Comparison of ENCODE assay signal across 1 cellular context in genomic region chr1:218804014-218804785, GRCh38.
TF ChIP-seq lines count a peak whose summit lies in the region.

No MANE protein-coding gene starts in this region.

TF ChIP-seq in IMR-90, 13 proteins besides CTCF, POLR2A, EP300 and RAD21:
- no peak for TF ChIP-seq MXI1 (IDR thresholded peaks at IDR 0.05; ENCODE audit: borderline replicate concordance, low read depth, low read length)
- TF ChIP-seq ELK1 (IDR thresholded peaks at IDR 0.05; ENCODE audit: borderline replicate concordance, low read depth, low read length), result no peak
- TF ChIP-seq MAZ (IDR thresholded peaks at IDR 0.05; ENCODE audit: borderline replicate concordance, low read depth, low read length), result no peak
- TF ChIP-seq USF2 (IDR thresholded peaks at IDR 0.05; ENCODE audit: low read depth, low read length), result no peak
- no peak for TF ChIP-seq NFE2L2 (IDR thresholded peaks at IDR 0.05; ENCODE audit: low read depth, low read length)
- TF ChIP-seq RCOR1 (IDR thresholded peaks at IDR 0.05; ENCODE audit: insufficient replicate concordance, low read length), result no peak
- no peak for TF ChIP-seq BHLHE40 (IDR thresholded peaks at IDR 0.05; ENCODE audit: low read depth, low read length)
- no peak for TF ChIP-seq MAFK (IDR thresholded peaks at IDR 0.05; ENCODE audit: low read depth, low read length)
- no peak for TF ChIP-seq CEBPB (IDR thresholded peaks at IDR 0.05; ENCODE audit: low read depth, low read length)
- no peak for TF ChIP-seq SMC3 (IDR thresholded peaks at IDR 0.05; ENCODE audit: low read depth, low read length)
